ENCODE assay signal across 1 cellular context in the genomic region with DNA sequence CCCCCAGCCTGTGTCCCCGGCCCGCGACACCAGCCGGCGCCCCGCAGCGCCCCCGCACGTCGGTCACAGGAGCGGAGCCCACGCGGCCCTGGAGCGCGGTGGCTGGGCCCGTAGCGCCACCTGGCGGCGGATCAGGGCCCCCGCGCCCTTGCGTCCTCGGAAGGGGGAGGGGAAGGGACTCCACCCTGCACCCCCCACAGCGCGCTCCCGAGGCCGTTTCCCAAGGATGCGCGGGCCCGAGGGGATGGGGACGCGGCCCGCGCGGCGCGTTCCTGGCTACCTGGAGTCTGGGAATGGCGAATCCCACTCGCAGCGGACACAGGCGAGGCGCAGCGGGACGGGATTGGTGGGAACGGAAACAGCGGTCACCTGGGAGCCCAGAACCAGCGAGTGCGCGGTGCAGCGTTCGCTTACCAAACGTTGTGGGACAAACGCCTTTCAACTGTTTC.
TF ChIP-seq lines count a peak whose summit lies in the region.

No MANE protein-coding gene starts in this region.

TF ChIP-seq in K562, 482 proteins besides CTCF, POLR2A, EP300 and RAD21 (continued from another document and continues in another):
- TF ChIP-seq MBD1 (CRISPR knock-in tag; IDR thresholded peaks at IDR 0.05), result no peak
- peak in 2 of 3 experiments; percentile 34 to 51 for TF ChIP-seq YY1 (IDR thresholded peaks at IDR 0.05; ENCODE audit: borderline replicate concordance in 1 of 3, control insufficient read depth in 1 of 3, extremely low read depth in 1 of 3, insufficient read depth in 3 of 3, insufficient read length in 1 of 3, insufficient replicate concordance in 2 of 3, low read depth in 1 of 3, low read length in 2 of 3)
- no peak for TF ChIP-seq MXD1 (CRISPR knock-in tag; IDR thresholded peaks at IDR 0.05; ENCODE audit: borderline replicate concordance, poor library complexity, severe bottlenecking)
- TF ChIP-seq MAZ (CRISPR knock-in tag; conservative IDR thresholded peaks at IDR 0.05 in 1 of 2, IDR thresholded peaks at IDR 0.05 in 1 of 2), result peak; percentile 60 to 67; a peak in 1 of 4 replicates
- TF ChIP-seq E2F6 (IDR thresholded peaks at IDR 0.05; ENCODE audit: borderline replicate concordance in 1 of 2, extremely low read depth in 1 of 2, insufficient read depth in 1 of 2, insufficient read length in 1 of 2, low read depth in 1 of 2, low read length in 1 of 2, poor library complexity in 1 of 2, severe bottlenecking in 1 of 2), result peak in 1 of 2 experiments; percentile 48
- no peak for TF ChIP-seq ZSCAN32 (CRISPR knock-in tag; IDR thresholded peaks at IDR 0.05)
- TF ChIP-seq BCOR (IDR thresholded peaks at IDR 0.05), result no peak
- TF ChIP-seq MEIS2 (IDR thresholded peaks at IDR 0.05; ENCODE audit: partially characterized antibody), result no peak
- TF ChIP-seq HNRNPK (IDR thresholded peaks at IDR 0.05; ENCODE audit: low read depth, low read length, poor library complexity, severe bottlenecking), result no peak
- no peak for TF ChIP-seq TAL1 (IDR thresholded peaks at IDR 0.05)
- TF ChIP-seq, protein P1, sequence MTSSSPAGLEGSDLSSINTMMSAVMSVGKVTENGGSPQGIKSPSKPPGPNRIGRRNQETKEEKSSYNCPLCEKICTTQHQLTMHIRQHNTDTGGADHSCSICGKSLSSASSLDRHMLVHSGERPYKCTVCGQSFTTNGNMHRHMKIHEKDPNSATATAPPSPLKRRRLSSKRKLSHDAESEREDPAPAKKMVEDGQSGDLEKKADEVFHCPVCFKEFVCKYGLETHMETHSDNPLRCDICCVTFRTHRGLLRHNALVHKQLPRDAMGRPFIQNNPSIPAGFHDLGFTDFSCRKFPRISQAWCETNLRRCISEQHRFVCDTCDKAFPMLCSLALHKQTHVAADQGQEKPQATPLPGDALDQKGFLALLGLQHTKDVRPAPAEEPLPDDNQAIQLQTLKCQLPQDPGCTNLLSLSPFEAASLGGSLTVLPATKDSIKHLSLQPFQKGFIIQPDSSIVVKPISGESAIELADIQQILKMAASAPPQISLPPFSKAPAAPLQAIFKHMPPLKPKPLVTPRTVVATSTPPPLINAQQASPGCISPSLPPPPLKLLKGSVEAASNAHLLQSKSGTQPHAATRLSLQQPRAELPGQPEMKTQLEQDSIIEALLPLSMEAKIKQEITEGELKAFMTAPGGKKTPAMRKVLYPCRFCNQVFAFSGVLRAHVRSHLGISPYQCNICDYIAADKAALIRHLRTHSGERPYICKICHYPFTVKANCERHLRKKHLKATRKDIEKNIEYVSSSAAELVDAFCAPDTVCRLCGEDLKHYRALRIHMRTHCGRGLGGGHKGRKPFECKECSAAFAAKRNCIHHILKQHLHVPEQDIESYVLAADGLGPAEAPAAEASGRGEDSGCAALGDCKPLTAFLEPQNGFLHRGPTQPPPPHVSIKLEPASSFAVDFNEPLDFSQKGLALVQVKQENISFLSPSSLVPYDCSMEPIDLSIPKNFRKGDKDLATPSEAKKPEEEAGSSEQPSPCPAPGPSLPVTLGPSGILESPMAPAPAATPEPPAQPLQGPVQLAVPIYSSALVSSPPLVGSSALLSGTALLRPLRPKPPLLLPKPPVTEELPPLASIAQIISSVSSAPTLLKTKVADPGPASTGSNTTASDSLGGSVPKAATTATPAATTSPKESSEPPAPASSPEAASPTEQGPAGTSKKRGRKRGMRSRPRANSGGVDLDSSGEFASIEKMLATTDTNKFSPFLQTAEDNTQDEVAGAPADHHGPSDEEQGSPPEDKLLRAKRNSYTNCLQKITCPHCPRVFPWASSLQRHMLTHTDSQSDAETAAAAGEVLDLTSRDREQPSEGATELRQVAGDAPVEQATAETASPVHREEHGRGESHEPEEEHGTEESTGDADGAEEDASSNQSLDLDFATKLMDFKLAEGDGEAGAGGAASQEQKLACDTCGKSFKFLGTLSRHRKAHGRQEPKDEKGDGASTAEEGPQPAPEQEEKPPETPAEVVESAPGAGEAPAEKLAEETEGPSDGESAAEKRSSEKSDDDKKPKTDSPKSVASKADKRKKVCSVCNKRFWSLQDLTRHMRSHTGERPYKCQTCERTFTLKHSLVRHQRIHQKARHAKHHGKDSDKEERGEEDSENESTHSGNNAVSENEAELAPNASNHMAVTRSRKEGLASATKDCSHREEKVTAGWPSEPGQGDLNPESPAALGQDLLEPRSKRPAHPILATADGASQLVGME (CRISPR knock-in tag; IDR thresholded peaks at IDR 0.05), result no peak
- TF ChIP-seq ZNF766 (CRISPR knock-in tag; conservative IDR thresholded peaks at IDR 0.05), result no peak
- TF ChIP-seq CTBP1 (IDR thresholded peaks at IDR 0.05; ENCODE audit: borderline replicate concordance), result peak; percentile 69; the same call in 1 of the 2 replicates
- TF ChIP-seq NR2F6 (CRISPR knock-in tag; IDR thresholded peaks at IDR 0.05), result no peak
- no peak for TF ChIP-seq ELF4 (CRISPR knock-in tag; IDR thresholded peaks at IDR 0.05)
- TF ChIP-seq, protein P2, sequence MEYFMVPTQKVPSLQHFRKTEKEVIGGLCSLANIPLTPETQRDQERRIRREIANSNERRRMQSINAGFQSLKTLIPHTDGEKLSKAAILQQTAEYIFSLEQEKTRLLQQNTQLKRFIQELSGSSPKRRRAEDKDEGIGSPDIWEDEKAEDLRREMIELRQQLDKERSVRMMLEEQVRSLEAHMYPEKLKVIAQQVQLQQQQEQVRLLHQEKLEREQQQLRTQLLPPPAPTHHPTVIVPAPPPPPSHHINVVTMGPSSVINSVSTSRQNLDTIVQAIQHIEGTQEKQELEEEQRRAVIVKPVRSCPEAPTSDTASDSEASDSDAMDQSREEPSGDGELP (CRISPR knock-in tag; IDR thresholded peaks at IDR 0.05; ENCODE audit: borderline replicate concordance), result peak; percentile 38; the same call in 1 of the 2 replicates
- no peak for TF ChIP-seq ELF2 (CRISPR knock-in tag; IDR thresholded peaks at IDR 0.05)
- TF ChIP-seq, protein P3, sequence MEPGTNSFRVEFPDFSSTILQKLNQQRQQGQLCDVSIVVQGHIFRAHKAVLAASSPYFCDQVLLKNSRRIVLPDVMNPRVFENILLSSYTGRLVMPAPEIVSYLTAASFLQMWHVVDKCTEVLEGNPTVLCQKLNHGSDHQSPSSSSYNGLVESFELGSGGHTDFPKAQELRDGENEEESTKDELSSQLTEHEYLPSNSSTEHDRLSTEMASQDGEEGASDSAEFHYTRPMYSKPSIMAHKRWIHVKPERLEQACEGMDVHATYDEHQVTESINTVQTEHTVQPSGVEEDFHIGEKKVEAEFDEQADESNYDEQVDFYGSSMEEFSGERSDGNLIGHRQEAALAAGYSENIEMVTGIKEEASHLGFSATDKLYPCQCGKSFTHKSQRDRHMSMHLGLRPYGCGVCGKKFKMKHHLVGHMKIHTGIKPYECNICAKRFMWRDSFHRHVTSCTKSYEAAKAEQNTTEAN (CRISPR knock-in tag; IDR thresholded peaks at IDR 0.05), result no peak
- no peak for TF ChIP-seq NFIC (IDR thresholded peaks at IDR 0.05)
- no peak for TF ChIP-seq XRCC3 (IDR thresholded peaks at IDR 0.05)
- no peak for TF ChIP-seq ZNF778 (CRISPR knock-in tag; IDR thresholded peaks at IDR 0.05)
- no peak for TF ChIP-seq BRD4 (IDR thresholded peaks at IDR 0.05)
- peak; percentile 30 for TF ChIP-seq HNRNPLL (IDR thresholded peaks at IDR 0.05; ENCODE audit: low read depth, low read length, poor library complexity, severe bottlenecking)
- no peak for TF ChIP-seq PYGO2 (tag; IDR thresholded peaks at IDR 0.05)
- peak; percentile 57 for TF ChIP-seq RBM25 (IDR thresholded peaks at IDR 0.05; ENCODE audit: low read depth, low read length, severe bottlenecking)
- peak; percentile 68 for TF ChIP-seq CHD2 (IDR thresholded peaks at IDR 0.05; ENCODE audit: low read depth, low read length)
- no peak for TF ChIP-seq FOXJ3 (CRISPR knock-in tag; IDR thresholded peaks at IDR 0.05)
- peak; percentile 63 for TF ChIP-seq CTCFL (IDR thresholded peaks at IDR 0.05; ENCODE audit: borderline replicate concordance, insufficient read depth, low read depth, low read length, poor library complexity, severe bottlenecking)
- no peak for TF ChIP-seq THRB (CRISPR knock-in tag; conservative IDR thresholded peaks at IDR 0.05)
- TF ChIP-seq ZNF133 (CRISPR knock-in tag; IDR thresholded peaks at IDR 0.05), result no peak
- TF ChIP-seq, protein P4, sequence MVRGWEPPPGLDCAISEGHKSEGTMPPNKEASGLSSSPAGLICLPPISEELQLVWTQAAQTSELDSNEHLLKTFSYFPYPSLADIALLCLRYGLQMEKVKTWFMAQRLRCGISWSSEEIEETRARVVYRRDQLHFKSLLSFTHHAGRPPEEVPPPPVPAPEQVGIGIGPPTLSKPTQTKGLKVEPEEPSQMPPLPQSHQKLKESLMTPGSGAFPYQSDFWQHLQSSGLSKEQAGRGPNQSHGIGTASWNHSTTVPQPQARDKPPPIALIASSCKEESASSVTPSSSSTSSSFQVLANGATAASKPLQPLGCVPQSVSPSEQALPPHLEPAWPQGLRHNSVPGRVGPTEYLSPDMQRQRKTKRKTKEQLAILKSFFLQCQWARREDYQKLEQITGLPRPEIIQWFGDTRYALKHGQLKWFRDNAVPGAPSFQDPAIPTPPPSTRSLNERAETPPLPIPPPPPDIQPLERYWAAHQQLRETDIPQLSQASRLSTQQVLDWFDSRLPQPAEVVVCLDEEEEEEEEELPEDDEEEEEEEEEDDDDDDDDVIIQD (CRISPR knock-in tag; IDR thresholded peaks at IDR 0.05), result no peak
- TF ChIP-seq PBX2 (CRISPR knock-in tag; IDR thresholded peaks at IDR 0.05; ENCODE audit: low read depth), result no peak
- no peak for TF ChIP-seq PBX2 (tag; conservative IDR thresholded peaks at IDR 0.05; ENCODE audit: low read depth)
- TF ChIP-seq GATA2 (CRISPR knock-in tag; IDR thresholded peaks at IDR 0.05), result no peak
- TF ChIP-seq MTF1 (CRISPR knock-in tag; IDR thresholded peaks at IDR 0.05; ENCODE audit: borderline replicate concordance), result no peak
- no peak for TF ChIP-seq ZNF561 (CRISPR knock-in tag; conservative IDR thresholded peaks at IDR 0.05)
- TF ChIP-seq ZNF785 (CRISPR knock-in tag; IDR thresholded peaks at IDR 0.05), result no peak
- TF ChIP-seq KLF13 (tag; IDR thresholded peaks at IDR 0.05; ENCODE audit: borderline replicate concordance, low read depth), result no peak
- TF ChIP-seq ZNF224 (CRISPR knock-in tag; IDR thresholded peaks at IDR 0.05), result no peak
- TF ChIP-seq JUNB (CRISPR knock-in tag; conservative IDR thresholded peaks at IDR 0.05), result no peak
- TF ChIP-seq MYC (IDR thresholded peaks at IDR 0.05; ENCODE audit: low read depth, low read length), result peak; percentile 78
- no peak for TF ChIP-seq MYC (CRISPR knock-in tag; IDR thresholded peaks at IDR 0.05; ENCODE audit: borderline replicate concordance, low read depth)
